In genomic region chrX:153794897-153795816, GRCh38 we compare ENCODE assay signal across 8 cellular contexts. TPM values are rescaled to one million over a fixed set of nuclear protein-coding genes. Genes with fewer than 3 reads are reported as not detected.
DNase-seq lines count a peak whose midpoint lies in the region; ATAC-seq and TF ChIP-seq lines count a peak whose summit lies in the region.

No MANE protein-coding gene starts in this region.

- POLR2A ChIA-PET in PC-9 (lab: Charles Lee; ENCODE audit: unreplicated experiment): interaction anchor here (0.5 to 0.6 kb wide), 2 partner anchors 116 to 540 kb away, joined by 3 read pairs; no protein-coding TSS in a partner anchor

- H3K9me3 ChIP-seq in PC-9 (ENCODE audit: insufficient read depth, low read depth) (no peaks in the 10 kb centered on the region), muscle layer of colon (ENCODE audit: low read length) (no peaks in the 10 kb centered on the region)

- peaks cover 5% of the 10 kb centered on the region; the same call in 1 of the 2 replicates for H3F3A ChIP-seq in PC-9 (ENCODE audit: insufficient read depth, low read depth)

- H3K27ac ChIP-seq in PC-9 (peak overlapping the region; percentile 49; the same call in 1 of the 2 replicates), dorsolateral prefrontal cortex (peak overlapping the region in 55 of 59 donors; percentile 24 to 97 (median 86)), muscle layer of colon (ENCODE audit: low read depth, low read length) (peak overlapping the region; percentile 71)

- TSS peak; percentile 66 for BruUV-seq in PC-9 (replicated peaks; lab: Mats Ljungman, UMichigan)

- intact Hi-C loops in PC-9 (cut with micrococcal nuclease; ENCODE audit: unreplicated experiment): loop anchor here (1.0 to 10.0 kb wide), 5 partner anchors 29 to 133 kb away; partner anchors contain the start of gene L1CAM
- intact Hi-C loops in dorsolateral prefrontal cortex (cut with DNase I): loop anchor here (1.0 to 5.0 kb wide), 4 partner anchors 30 to 133 kb away; partner anchors contain the start of gene ARHGAP4 (in 1 of the 2)

- no peaks in the 10 kb centered on the region for H3K36me3 ChIP-seq in PC-9 (ENCODE audit: low read depth)
- H3K36me3 ChIP-seq in muscle layer of colon (ENCODE audit: insufficient read depth, low read length): peaks cover 9% of the 10 kb centered on the region

- H3K27me3 ChIP-seq in PC-9 (ENCODE audit: insufficient read depth, low read depth): no peaks in the 10 kb centered on the region
- H3K27me3 ChIP-seq in dorsolateral prefrontal cortex: peaks cover 0 to 83% (median 3%) of the 10 kb centered on the region in 45 donors
- peaks cover 0 to 10% of the 10 kb centered on the region in 2 donors for H3K27me3 ChIP-seq in muscle layer of colon (ENCODE audit: control insufficient read depth in 1 of 2, insufficient read depth in 2 of 2, low read length in 2 of 2)

- H3K9me2 ChIP-seq in PC-9 (ENCODE audit: insufficient read depth): no peaks in the 10 kb centered on the region

- H2AFZ ChIP-seq in PC-9: peak overlapping the region; percentile 85

- CTCF ChIA-PET in PC-9 (lab: Charles Lee): no interaction called here

- TF ChIP-seq CTCF in PC-9 (conservative IDR thresholded peaks at IDR 0.05) (no peak), dorsolateral prefrontal cortex (IDR thresholded peaks at IDR 0.05 in 54 of 56, conservative IDR thresholded peaks at IDR 0.05 in 2 of 56; ENCODE audit: low read depth in 1 of 56, partially characterized antibody in 56 of 56) (no peak)

- H3K4me1 ChIP-seq in PC-9 (replicated peaks; ENCODE audit: insufficient read depth): peaks cover 15% of the 10 kb centered on the region; the same call in 1 of the 2 replicates
- peaks cover 28% of the 10 kb centered on the region for H3K4me1 ChIP-seq in muscle layer of colon (ENCODE audit: insufficient read depth, low read length)

- H3K79me2 ChIP-seq in PC-9 (ENCODE audit: low read depth): peaks cover 46% of the 10 kb centered on the region

- H3K4me2 ChIP-seq in PC-9: peak overlapping the region; percentile 98

- H3K9ac ChIP-seq in muscle layer of colon (ENCODE audit: low read length): peak overlapping the region; percentile 6

- H3K4me3 ChIP-seq in PC-9: peak overlapping the region; percentile 93
- peak overlapping the region; percentile 47 to 84 (median 70) for H3K4me3 ChIP-seq in dorsolateral prefrontal cortex
- H3K4me3 ChIP-seq in muscle layer of colon (ENCODE audit: low read depth in 1 of 2, low read length in 2 of 2): peak overlapping the region; percentile 49 to 70

- ATAC-seq in GM18502 (IDR thresholded peaks at IDR 0.05; ENCODE audit: poor library complexity, unreplicated experiment) (peak; percentile 4), GM18867 (IDR thresholded peaks at IDR 0.05; ENCODE audit: unreplicated experiment) (no peak), GM18868 (IDR thresholded peaks at IDR 0.05; ENCODE audit: unreplicated experiment) (no peak)

- no peaks in the 10 kb centered on the region for H4K20me1 ChIP-seq in PC-9 (ENCODE audit: insufficient read depth)

- DNase-seq in PC-9 (no peak), dorsolateral prefrontal cortex (no peak), NCI-H510A treated with DMSO at 0.1 percent for 48 hours (lab: John Stamatoyannopoulos, UW) (no peak), SHP77 treated with DMSO at 0.1 percent for 48 hours (lab: John Stamatoyannopoulos, UW) (no peak)

RNA-seq across cellular contexts. Expression of gene SSR4, which starts 0.7 kb away (rescaled TPM):
- total RNA-seq in PC-9 (2021) (223 and 310 TPM in 2 replicates), dorsolateral prefrontal cortex (100 to 1,000 TPM in 14 of 120 experiments, 10 to 100 TPM in 106; 55.7 to 109 (median 84.8) TPM)

RNA-seq across cellular contexts. Expression of gene IDH3G, which starts 1.0 kb away (rescaled TPM):
- total RNA-seq in PC-9 (2021) (47.7 and 63.4 TPM in 2 replicates), dorsolateral prefrontal cortex (10 to 100 TPM; 35.7 to 90.5 (median 70.9) TPM)

RNA-seq across cellular contexts. Expression of gene SRPK3, which starts 14.3 kb away (rescaled TPM):
- total RNA-seq in PC-9 (2021) (0.40 and 0.46 TPM in 2 replicates), dorsolateral prefrontal cortex (10 to 100 TPM in 19 of 120 experiments, 1 to 10 TPM in 101; 1.8 to 14.2 (median 6.3) TPM)

RNA-seq across cellular contexts. Expression of gene PLXNB3, which starts 31.1 kb away (rescaled TPM):
- total RNA-seq in PC-9 (2021) (39.4 and 41.4 TPM in 2 replicates), dorsolateral prefrontal cortex (100 to 1,000 TPM in 98 of 120 experiments, 10 to 100 TPM in 22; 22.2 to 541 (median 140) TPM)

RNA-seq across cellular contexts. Expression of gene PDZD4, which starts 35.2 kb away (rescaled TPM):
- total RNA-seq in PC-9 (2021) (0.17 and 0.25 TPM in 2 replicates), dorsolateral prefrontal cortex (100 to 1,000 TPM; 104 to 526 (median 351) TPM)
